Comparison of ENCODE assay signal across 27 cellular contexts in genomic region chr10:113450906-113451305, GRCh38.
"Had no signal": no experiment of that assay in that cellular context is flagged by ENCODE, and none has a peak within 500 bp of the region (broad histone marks: within the 10 kb centered on the region; RNA-seq: fewer than 3 reads in every experiment).

No MANE protein-coding gene starts in this region.

- H3K4me3 Mint-ChIP-seq: naive thymus-derived CD8-positive, alpha-beta T cell; nephron; neural crest cell; stimulated activated memory B cell treated with anti-CD40 and anti-IgM and Interleukin-4, amounts not matched to agents 10 μg/mL and 1 μg/mL and 100 μg/mL, for 72 hours; stimulated activated naive CD8-positive, alpha-beta T cell treated with anti-CD3 and anti-CD28 coated beads, Interleukin-15, amount 100 ng/mL, for 72 hours had no signal

- H3K36me3 ChIP-seq: heart right ventricle, lower lobe of right lung, pancreas, prostate gland, spleen, tibial nerve, upper lobe of left lung had no signal

- H3K9me3 Mint-ChIP-seq: naive thymus-derived CD8-positive, alpha-beta T cell; nephron; neural crest cell; stimulated activated memory B cell treated with anti-CD40 and anti-IgM and Interleukin-4, amounts not matched to agents 10 μg/mL and 1 μg/mL and 100 μg/mL, for 72 hours; stimulated activated naive CD8-positive, alpha-beta T cell treated with anti-CD3 and anti-CD28 coated beads, Interleukin-15, amount 100 ng/mL, for 72 hours had no signal

- H3K9me3 ChIP-seq: heart right ventricle, lower lobe of right lung, pancreas, prostate gland, spleen, tibial nerve, upper lobe of left lung had no signal

- H3K4me1 ChIP-seq: prostate gland had no signal

- H3K27ac ChIP-seq: heart right ventricle, lower lobe of right lung, pancreas, prostate gland, skin epidermis, spleen, tibial nerve, upper lobe of left lung had no signal

- H3K4me3 ChIP-seq: heart right ventricle, lower lobe of right lung, pancreas, prostate gland, skin epidermis, spleen, tibial nerve, upper lobe of left lung had no signal

- H3K27ac Mint-ChIP-seq: naive thymus-derived CD8-positive, alpha-beta T cell; nephron; stimulated activated memory B cell treated with anti-CD40 and anti-IgM and Interleukin-4, amounts not matched to agents 10 μg/mL and 1 μg/mL and 100 μg/mL, for 72 hours; stimulated activated naive CD8-positive, alpha-beta T cell treated with anti-CD3 and anti-CD28 coated beads, Interleukin-15, amount 100 ng/mL, for 72 hours had no signal

- FAIRE-seq: keratinocyte, pancreas had no signal

- H3K4me1 Mint-ChIP-seq: naive thymus-derived CD8-positive, alpha-beta T cell; stimulated activated memory B cell treated with anti-CD40 and anti-IgM and Interleukin-4, amounts not matched to agents 10 μg/mL and 1 μg/mL and 100 μg/mL, for 72 hours; stimulated activated naive CD8-positive, alpha-beta T cell treated with anti-CD3 and anti-CD28 coated beads, Interleukin-15, amount 100 ng/mL, for 72 hours had no signal

- DNase-seq: heart right ventricle; hippocampal formation; kidney glomerular epithelial cell; left cardiac atrium; left ventricle myocardium superior; lower lobe of right lung; mammary epithelial cell; mesenchymal stem cell; naive thymus-derived CD8-positive, alpha-beta T cell; posterior cingulate gyrus; retina; right cardiac atrium; spleen; stimulated activated CD4-positive, alpha-beta T cell treated with anti-CD3 and anti-CD28 coated beads, Interleukin-4, amount 100 ng/mL, for 4 hours; stimulated activated CD8-positive, alpha-beta memory T cell treated with anti-CD3 and anti-CD28 coated beads, Interleukin-4, amount 100 ng/mL, for 48 hours; stimulated activated naive CD4-positive, alpha-beta T cell treated with Interleukin-2 at 50 U/mL for 16 hours; stimulated activated naive CD8-positive, alpha-beta T cell treated with anti-CD3 and anti-CD28 coated beads, Interleukin-15, amount 100 ng/mL, for 72 hours; substantia nigra; upper lobe of left lung had no signal

- H3K36me3 Mint-ChIP-seq: naive thymus-derived CD8-positive, alpha-beta T cell; stimulated activated memory B cell treated with anti-CD40 and anti-IgM and Interleukin-4, amounts not matched to agents 10 μg/mL and 1 μg/mL and 100 μg/mL, for 72 hours had no signal

- H3K27me3 ChIP-seq: pancreas, upper lobe of left lung had no signal
